8 cellular contexts compared by ENCODE assay signal in genomic region chr14:73787760-73788508, GRCh38.
DNase-seq lines count a peak whose midpoint lies in the region; ATAC-seq and TF ChIP-seq lines count a peak whose summit lies in the region.

No MANE protein-coding gene starts in this region.

- in situ Hi-C loops in SK-MEL-5 (cut with HindIII; ENCODE audit: low pct_unique_long_range_greater_than_20kb, low sequenced_read_pairs) = no loop called here

- H3K4me1 ChIP-seq in left ventricle myocardium inferior (peaks cover 74% of the 10 kb centered on the region), upper lobe of left lung (peaks cover 46 to 64% (median 49%) of the 10 kb centered on the region in 4 donors)

- no peak for ATAC-seq in Right ventricle myocardium inferior
- ATAC-seq in naive B cell (ENCODE audit: low read depth in 2 of 2) = no peak
- no peak for ATAC-seq in upper lobe of left lung (ENCODE audit: low FRiP score in 2 of 2)
- no peak for ATAC-seq in GM21576 (IDR thresholded peaks at IDR 0.05; ENCODE audit: unreplicated experiment)

- H3K27ac ChIP-seq in left ventricle myocardium inferior (replicated peaks) = peak overlapping the region; percentile 99
- H3K27ac ChIP-seq in upper lobe of left lung = peak overlapping the region; percentile 97 to 99 (median 98)

- WGBS in upper lobe of left lung, 2 donors = 1 to 4% methylated on average over 11 of the region's 11 CpGs

- H3K4me3 Mint-ChIP-seq in naive B cell = peak overlapping the region; percentile 83 to 99 (median 96)

- no peaks in the 10 kb centered on the region for H3K27me3 Mint-ChIP-seq in naive B cell

- H3K9me3 Mint-ChIP-seq in naive B cell = no peaks in the 10 kb centered on the region

- TF ChIP-seq CTCF in left ventricle myocardium inferior (IDR thresholded peaks at IDR 0.05; ENCODE audit: borderline replicate concordance) (no peak), upper lobe of left lung (IDR thresholded peaks at IDR 0.05) (no peak)

- DNase-seq in left ventricle myocardium inferior = no peak
- no peak for DNase-seq in Right ventricle myocardium inferior (ENCODE audit: missing footprints)
- DNase-seq in SK-MEL-5 (ENCODE audit: low read depth, low spot score) = peak; percentile 80
- peak; percentile 47 for DNase-seq in dedifferentiated amniotic fluid mesenchymal stem cell (ENCODE audit: extremely low spot score)
- DNase-seq in naive B cell = peak; percentile 16
- no peak for DNase-seq in upper lobe of left lung
- DNase-seq in NCI-H1105 treated with DMSO at 0.1 percent for 48 hours (lab: John Stamatoyannopoulos, UW) = no peak

- H3K27ac Mint-ChIP-seq in naive B cell = peak overlapping the region; percentile 66 to 99 (median 96)

- H3K4me3 ChIP-seq in left ventricle myocardium inferior (peak overlapping the region; percentile 80), upper lobe of left lung (peak overlapping the region; percentile 48 to 84 (median 72))

- H3K9me3 ChIP-seq in left ventricle myocardium inferior (replicated peaks) (no peaks in the 10 kb centered on the region), upper lobe of left lung (no peaks in the 10 kb centered on the region)

- TF ChIP-seq EP300 in upper lobe of left lung (IDR thresholded peaks at IDR 0.05) = no peak

- H3K4me1 Mint-ChIP-seq in naive B cell = peaks cover 47 to 55% (median 51%) of the 10 kb centered on the region in 3 donors

- H3K27me3 ChIP-seq in left ventricle myocardium inferior (ENCODE audit: low read depth) (no peaks in the 10 kb centered on the region), upper lobe of left lung (no peaks in the 10 kb centered on the region)

- intact Hi-C loops in left ventricle myocardium inferior (cut with micrococcal nuclease) = loop anchor here (5.0 kb wide), 1 partner anchor 36 kb away; no protein-coding TSS in a partner anchor
- intact Hi-C loops in Right ventricle myocardium inferior (cut with DNase I) = loop anchor here (2.0 to 5.0 kb wide), 4 partner anchors 27 to 99 kb away; partner anchors contain the start of gene ZNF410

- TF ChIP-seq POLR2A in upper lobe of left lung (IDR thresholded peaks at IDR 0.05) = no peak

- no peaks in the 10 kb centered on the region for H3K36me3 ChIP-seq in left ventricle myocardium inferior
- no peaks in the 10 kb centered on the region for H3K36me3 ChIP-seq in upper lobe of left lung

- H3K36me3 Mint-ChIP-seq in naive B cell = no peaks in the 10 kb centered on the region

Comparison
In these comparisons a context has a peak if more than half of its experiments do, and no peak if none do; other contexts are left out.
1. DNase-seq: peak in SK-MEL-5 (single experiment), dedifferentiated amniotic fluid mesenchymal stem cell (single experiment) and naive B cell (single experiment); none in left ventricle myocardium inferior (single experiment), Right ventricle myocardium inferior (single experiment), upper lobe of left lung (0 of 2) and NCI-H1105 treated with DMSO at 0.1 percent for 48 hours (single experiment).